2 cellular contexts compared by ENCODE assay signal in genomic region chr15:41921167-41921566, GRCh38.
TF ChIP-seq lines count a peak whose summit lies in the region.

No MANE protein-coding gene starts in this region.

TF ChIP-seq in endothelial cell of umbilical vein, 7 proteins besides CTCF, POLR2A, EP300 and RAD21 (continued from another document):
- no peak for TF ChIP-seq POLR2AphosphoS5 (IDR thresholded peaks at IDR 0.05; ENCODE audit: insufficient read depth, low read depth, low read length)
- TF ChIP-seq JUN (IDR thresholded peaks at IDR 0.05; ENCODE audit: borderline replicate concordance, insufficient read depth, insufficient read length, low read depth), result no peak

TF ChIP-seq in SK-N-SH treated with all-trans-retinoic acid at 6 μM for 48 hours, 23 proteins besides CTCF, POLR2A, EP300 and RAD21 (continued from another document):
- TF ChIP-seq RARB (CRISPR knock-in tag; IDR thresholded peaks at IDR 0.05) (no peak), CSRNP3 (CRISPR knock-in tag; IDR thresholded peaks at IDR 0.05) (no peak), SNAI2 (CRISPR knock-in tag; IDR thresholded peaks at IDR 0.05) (no peak), PATZ1 (CRISPR knock-in tag; IDR thresholded peaks at IDR 0.05; ENCODE audit: borderline replicate concordance) (no peak), ISL1 (CRISPR knock-in tag; IDR thresholded peaks at IDR 0.05) (no peak), BACH2 (CRISPR knock-in tag; IDR thresholded peaks at IDR 0.05; ENCODE audit: borderline replicate concordance) (no peak), CSDC2 (CRISPR knock-in tag; IDR thresholded peaks at IDR 0.05) (no peak), TCF4 (CRISPR knock-in tag; IDR thresholded peaks at IDR 0.05; ENCODE audit: borderline replicate concordance) (no peak), ZNF70 (CRISPR knock-in tag; IDR thresholded peaks at IDR 0.05) (no peak), ZNF8 (CRISPR knock-in tag; IDR thresholded peaks at IDR 0.05) (no peak), ARNTL (CRISPR knock-in tag; IDR thresholded peaks at IDR 0.05; ENCODE audit: borderline replicate concordance, low read depth) (no peak), PPARA (CRISPR knock-in tag; IDR thresholded peaks at IDR 0.05; ENCODE audit: borderline replicate concordance) (no peak), ESRRG (CRISPR knock-in tag; IDR thresholded peaks at IDR 0.05) (no peak), ZC3H10 (CRISPR knock-in tag; IDR thresholded peaks at IDR 0.05) (no peak)
TF ChIP-seq in SK-N-SH treated with all-trans-retinoic acid at 6 μM for 48 hours: peak in this region for 0.
